In genomic region chr5:142290574-142291299, GRCh38 we compare ENCODE assay signal across 11 cellular contexts. TPM values are rescaled to one million over a fixed set of nuclear protein-coding genes. Genes with fewer than 3 reads are reported as not detected.
DNase-seq lines count a peak whose midpoint lies in the region; ATAC-seq and TF ChIP-seq lines count a peak whose summit lies in the region.
"Had no signal": no experiment of that assay in that cellular context is flagged by ENCODE, and none has a peak within 500 bp of the region (broad histone marks: within the 10 kb centered on the region; RNA-seq: fewer than 3 reads in every experiment).

No MANE protein-coding gene starts in this region.

- H3K27me3 Mint-ChIP-seq in HFFc6 (ENCODE audit: insufficient read depth) (peaks cover 2% of the 10 kb centered on the region), GM23338 (ENCODE audit: insufficient read depth, low read depth, poor library complexity) (peaks cover 7% of the 10 kb centered on the region)

- H3K79me2 ChIP-seq in GM23338 (replicated peaks; ENCODE audit: insufficient read depth), result peaks cover 11% of the 10 kb centered on the region

- no peaks in the 10 kb centered on the region; the same call in 1 of the 2 replicates for H3K9me3 Mint-ChIP-seq in HFFc6
- H3K9me3 Mint-ChIP-seq in GM23338, result no peaks in the 10 kb centered on the region
- H3K9me3 Mint-ChIP-seq: T-helper 1 cell treated with Interleukin-12 subunit alpha and Interleukin-12 subunit beta and Interleukin-4 antibody, amounts not matched to agents 30 μg/mL and 1 μg/mL, for 36 hours had no signal

- H3K9me2 ChIP-seq in GM23338 (ENCODE audit: insufficient read depth), result no peaks in the 10 kb centered on the region

- H3K36me3 ChIP-seq in GM23338 (ENCODE audit: insufficient read depth), result no peaks in the 10 kb centered on the region
- H3K36me3 ChIP-seq: vagina had no signal

- H3K4me3 ChIP-seq in AG10803 (ENCODE audit: low read length), result no peak overlapping the region
- no peak overlapping the region for H3K4me3 ChIP-seq in fibroblast of the aortic adventitia (ENCODE audit: low read depth, low read length)
- H3K4me3 ChIP-seq in GM23338, result no peak overlapping the region
- H3K4me3 ChIP-seq: vagina had no signal

- H3F3A ChIP-seq in GM23338 (replicated peaks; ENCODE audit: low read depth), result peaks cover 30% of the 10 kb centered on the region

- H3K36me3 Mint-ChIP-seq in HFFc6 (ENCODE audit: low read depth) (peaks cover 30% of the 10 kb centered on the region), GM23338 (ENCODE audit: low read depth) (peaks cover 44% of the 10 kb centered on the region)

- H3K4me1 Mint-ChIP-seq in HFFc6 (ENCODE audit: low read depth) (peaks cover 46% of the 10 kb centered on the region), GM23338 (peaks cover 57% of the 10 kb centered on the region)

- H3K4me2 ChIP-seq in GM23338, result no peak overlapping the region

- ATAC-seq in GM23338 (no peak), HG03039 (IDR thresholded peaks at IDR 0.05; ENCODE audit: unreplicated experiment) (no peak)

- H3K27ac Mint-ChIP-seq in HFFc6, result no peak overlapping the region
- H3K27ac Mint-ChIP-seq in GM23338, result no peak overlapping the region
- H3K27ac Mint-ChIP-seq: T-helper 1 cell treated with Interleukin-12 subunit alpha and Interleukin-12 subunit beta and Interleukin-4 antibody, amounts not matched to agents 30 μg/mL and 1 μg/mL, for 36 hours had no signal

- H3K27ac ChIP-seq in GM23338 (ENCODE audit: low read depth), result no peak overlapping the region
- H3K27ac ChIP-seq: vagina had no signal

- peak; percentile 48 for DNase-seq in AG10803 (ENCODE audit: low read depth)
- DNase-seq in HFFc6, result peak; percentile 24
- DNase-seq in SHP77 (lab: John Stamatoyannopoulos, UW), result peak; percentile 76 to 81
- peak; percentile 68 for DNase-seq in fibroblast of the aortic adventitia (ENCODE audit: low read depth)
- no peak for DNase-seq in DMS79 treated with DMSO at 0.1 percent for 48 hours (lab: John Stamatoyannopoulos, UW)
- no peak for DNase-seq in effector CD8-positive, alpha-beta T cell (lab: John Stamatoyannopoulos, UW)
- no peak for DNase-seq in GM23338 (ENCODE audit: low spot score)
- DNase-seq: NCI-H446 had no signal

- H4K20me1 ChIP-seq in GM23338 (replicated peaks; ENCODE audit: insufficient read depth), result no peaks in the 10 kb centered on the region

- no peak overlapping the region for H3K4me3 Mint-ChIP-seq in HFFc6
- H3K4me3 Mint-ChIP-seq in GM23338, result no peak overlapping the region
- H3K4me3 Mint-ChIP-seq: T-helper 1 cell treated with Interleukin-12 subunit alpha and Interleukin-12 subunit beta and Interleukin-4 antibody, amounts not matched to agents 30 μg/mL and 1 μg/mL, for 36 hours had no signal

- H2AFZ ChIP-seq in GM23338, result no peak overlapping the region

- peaks cover 50% of the 10 kb centered on the region for H3K4me1 ChIP-seq in GM23338 (ENCODE audit: insufficient read depth)

- no peak for TF ChIP-seq CTCF in AG10803 (conservative IDR thresholded peaks at IDR 0.05; ENCODE audit: low read length)
- TF ChIP-seq CTCF in HFFc6 (IDR thresholded peaks at IDR 0.05), result no peak
- no peak for TF ChIP-seq CTCF in fibroblast of the aortic adventitia (IDR thresholded peaks at IDR 0.05; ENCODE audit: insufficient read depth, low read length)
- no peak for TF ChIP-seq CTCF in GM23338 (conservative IDR thresholded peaks at IDR 0.05; ENCODE audit: low read depth in 2 of 2)

- no peaks in the 10 kb centered on the region for H3K27me3 ChIP-seq in GM23338 (ENCODE audit: insufficient read depth)
- H3K27me3 ChIP-seq: vagina had no signal

TF ChIP-seq in GM23338, 12 proteins besides CTCF, POLR2A, EP300 and RAD21 (continues in another document):
- no peak for TF ChIP-seq EZH2 (IDR thresholded peaks at IDR 0.05; ENCODE audit: low read depth, unreplicated experiment)
- no peak for TF ChIP-seq JUNB (IDR thresholded peaks at IDR 0.05; ENCODE audit: unreplicated experiment)
- TF ChIP-seq ZNF114 (CRISPR knock-in tag; IDR thresholded peaks at IDR 0.05), result no peak
- no peak for TF ChIP-seq POLR2AphosphoS5 (IDR thresholded peaks at IDR 0.05; ENCODE audit: low read depth)
- no peak for TF ChIP-seq ZNF331 (CRISPR knock-in tag; IDR thresholded peaks at IDR 0.05; ENCODE audit: low read depth)
- no peak for TF ChIP-seq EZH2phosphoT487 (IDR thresholded peaks at IDR 0.05; ENCODE audit: unreplicated experiment)
- no peak for TF ChIP-seq REST (IDR thresholded peaks at IDR 0.05; ENCODE audit: unreplicated experiment)
- TF ChIP-seq ETS1 (IDR thresholded peaks at IDR 0.05), result no peak
- TF ChIP-seq NANOG (IDR thresholded peaks at IDR 0.05; ENCODE audit: borderline replicate concordance), result no peak
- no peak for TF ChIP-seq STAT1 (IDR thresholded peaks at IDR 0.05; ENCODE audit: unreplicated experiment)
- no peak for TF ChIP-seq CREB1 (CRISPR knock-in tag; IDR thresholded peaks at IDR 0.05; ENCODE audit: low read depth)

RNA-seq across cellular contexts. Expression of gene SPRY4, which starts 34.1 kb away (rescaled TPM):
- total RNA-seq in HFFc6 (2021; fragmentation: NEBNext Ultra II Directional; extraction: Animal tissue kit (Norgen Biotek cat#: 25700)), result 10 to 100 TPM; 26.1 to 28.9 (median 27.8) TPM
- total RNA-seq in fibroblast of the aortic adventitia (ENCODE audit: low replicate concordance), result 1.3 and 13.9 TPM in 2 replicates
- 177 and 240 TPM in 2 replicates for total RNA-seq in GM23338 (2014; rRNA removed; shearing (Covaris generic))
- 70.6 and 70.9 TPM in 2 replicates for polyA plus RNA-seq in GM23338 (2016; fragmentation: Nextera tagmentation; extraction: Ambion mirVana)

Comparison
In these comparisons a context has a peak if more than half of its experiments do, and no peak if none do; other contexts are left out.
1. DNase-seq: peak in AG10803 (single experiment), HFFc6 (single experiment), SHP77 (2 of 2) and fibroblast of the aortic adventitia (single experiment); none in DMS79 treated with DMSO at 0.1 percent for 48 hours (single experiment), effector CD8-positive, alpha-beta T cell (single experiment) and GM23338 (single experiment).